8 cellular contexts compared by ENCODE assay signal in the genomic region with DNA sequence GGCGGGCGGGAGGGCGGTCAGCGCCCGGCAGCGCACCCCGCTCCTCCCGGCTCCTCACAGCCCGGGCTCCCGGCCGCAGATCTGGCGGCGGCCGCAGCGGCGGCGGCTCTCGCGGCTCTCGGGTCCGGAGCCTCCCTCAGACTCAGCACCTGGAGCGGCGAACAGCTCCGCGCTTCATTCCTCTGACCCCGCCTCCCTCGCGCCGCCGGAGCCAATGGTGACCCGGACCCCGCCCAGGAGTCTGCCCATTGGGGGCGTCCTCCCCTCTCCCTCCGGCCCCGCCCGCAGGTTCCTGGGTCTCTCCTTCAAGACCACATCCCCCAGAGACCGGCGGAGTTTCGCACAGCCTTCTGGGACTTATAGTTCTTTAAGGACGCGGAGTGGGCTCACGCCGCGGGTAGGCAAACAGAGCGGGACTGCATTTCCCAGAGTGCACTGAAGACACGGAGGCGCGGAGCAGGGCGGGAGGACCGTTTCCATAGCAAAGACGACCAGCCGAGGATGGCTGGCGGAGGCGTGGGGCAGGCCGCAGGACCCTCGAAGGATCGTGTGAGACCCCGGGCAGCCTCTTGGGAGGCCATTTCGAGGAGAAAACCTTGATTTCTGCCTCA.
A peak's percentile ranks its signal among the peaks of the same experiment; 100 is the strongest.
DNase-seq lines count a peak whose midpoint lies in the region; ATAC-seq, FAIRE-seq and TF ChIP-seq lines count a peak whose summit lies in the region.

A gene (minus strand): TSS at position 149 of the 611 bp plus-strand sequence. CDS start 76,327 bp downstream, outside the sequence.

- ATAC-seq in HG03432 (IDR thresholded peaks at IDR 0.05; ENCODE audit: unreplicated experiment): peak; percentile 88

- peak; percentile 99 for FAIRE-seq in GM19239 (lab: Jason Lieb, UNC)

- DNase-seq in AG09319 (ENCODE audit: extremely low read depth, low read depth) (peak; percentile 92), GM19239 (ENCODE audit: insufficient read length, low spot score) (peak; percentile 99), NCI-H510A treated with DMSO at 0.1 percent for 48 hours (lab: John Stamatoyannopoulos, UW) (peak; percentile 93), coronary artery (ENCODE audit: low spot score) (peak; percentile 92), kidney glomerular epithelial cell (lab: John Stamatoyannopoulos, UW) (peak; percentile 98)
- DNase-seq in activated CD4-positive, alpha-beta T cell treated with anti-CD3 and anti-CD28 coated beads for 48 hours: peak; percentile 99
- peak; percentile 95 to 96 for DNase-seq in stimulated activated CD4-positive, alpha-beta T cell treated with anti-CD3 and anti-CD28 coated beads, Interleukin-15, amount 100 ng/mL, for 1 hour (ENCODE audit: low read depth in 1 of 2, low spot score in 1 of 2)

- peak within 1 kb of the TSS; percentile 75 for H3K4me3 ChIP-seq in coronary artery

- no peak within 1 kb of the TSS for H3K27ac ChIP-seq in coronary artery

- TF ChIP-seq CTCF in AG09319 (IDR thresholded peaks at IDR 0.05; ENCODE audit: low read depth, low read length) (no peak), coronary artery (IDR thresholded peaks at IDR 0.05) (no peak)
